ENCODE assay signal across 8 cellular contexts in the genomic region with DNA sequence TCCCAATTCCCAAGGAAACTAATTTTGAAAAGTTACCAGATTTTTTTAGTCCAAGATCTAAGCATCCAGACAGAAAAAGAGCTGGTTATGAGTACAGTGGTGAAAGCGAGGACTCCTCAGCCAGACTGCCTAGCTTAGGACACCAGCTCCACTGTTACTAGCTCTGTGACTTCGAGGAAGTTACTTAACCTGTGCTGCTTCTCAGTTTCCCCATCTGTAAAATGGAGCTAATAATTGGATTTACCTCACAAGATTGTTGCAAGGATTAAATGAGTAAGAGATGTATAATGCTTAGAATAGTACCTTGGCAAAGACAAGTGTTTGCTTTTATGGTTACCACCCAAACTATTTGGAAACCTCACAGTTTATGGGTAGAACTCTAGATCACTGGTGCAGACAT. TPM values are rescaled to one million over a fixed set of nuclear protein-coding genes. Genes with fewer than 3 reads are reported as not detected.
DNase-seq lines count a peak whose midpoint lies in the region; ATAC-seq, FAIRE-seq and TF ChIP-seq lines count a peak whose summit lies in the region.

No MANE protein-coding gene starts in this region.

- H3K4me3 ChIP-seq in SK-N-SH (ENCODE audit: low read depth in 2 of 2, low read length in 1 of 2) (peak overlapping the region; percentile 71 to 95), keratinocyte (ENCODE audit: control insufficient read depth in 2 of 3, extremely low read depth in 1 of 3, insufficient read depth in 2 of 3, low read depth in 1 of 3, low read length in 3 of 3) (peak overlapping the region; percentile 80 to 86 (median 82)), subcutaneous abdominal adipose tissue (ENCODE audit: low read depth in 1 of 5, low read length in 5 of 5) (peak overlapping the region; percentile 82 to 90 (median 87))

- FAIRE-seq in keratinocyte (lab: Jason Lieb, UNC), result no peak

- H3K9ac ChIP-seq in SK-N-SH (peak overlapping the region; percentile 83; the same call in 1 of the 2 replicates), keratinocyte (ENCODE audit: control insufficient read depth, extremely low read depth, insufficient read depth, low read length) (peak overlapping the region; percentile 88), subcutaneous abdominal adipose tissue (ENCODE audit: low read length in 5 of 5) (peak overlapping the region in 4 of 5 donors; percentile 72 to 90 (median 75))

- no peak for DNase-seq in SK-N-SH
- no peak for DNase-seq in activated T-helper 2 cell treated with anti-CD3 and anti-CD28 coated beads, Interferon-gamma antibody, Interleukin-2, Interleukin-4, amounts not matched to agents 10 μg/mL and 5 μg/mL and 100 μg/mL, durations not matched to agents 14 hours and 24 hours and 36 hours (ENCODE audit: low spot score)
- no peak for DNase-seq in keratinocyte (ENCODE audit: low read depth, low spot score)
- DNase-seq in NCI-H526 (lab: John Stamatoyannopoulos, UW), result no peak
- DNase-seq in NCI-H1105 treated with DMSO at 0.1 percent for 48 hours (lab: John Stamatoyannopoulos, UW), result no peak
- no peak for DNase-seq in putamen (ENCODE audit: low spot score)

- no peaks in the 10 kb centered on the region for H3K9me2 ChIP-seq in SK-N-SH

- H3K36me3 ChIP-seq in SK-N-SH (replicated peaks in 1 of 2; ENCODE audit: control insufficient read depth in 1 of 2, insufficient read depth in 2 of 2, low read length in 1 of 2) (no peaks in the 10 kb centered on the region), keratinocyte (ENCODE audit: control insufficient read depth in 2 of 2, extremely low read depth in 1 of 2, insufficient read depth in 2 of 2, low read length in 2 of 2) (peaks cover 0 to 4% of the 10 kb centered on the region in 2 experiments), subcutaneous abdominal adipose tissue (ENCODE audit: control insufficient read depth in 5 of 5, insufficient read depth in 5 of 5, low read length in 5 of 5) (no peaks in the 10 kb centered on the region)

- POLR2A ChIA-PET in SK-N-SH (lab: Yijun Ruan, JAX), result interaction anchor here (1.2 kb wide), 2 partner anchors 11 to 128 kb away, joined by 3 to 6 read pairs; no protein-coding TSS in a partner anchor

- H3K4me3 Mint-ChIP-seq in activated T-helper 2 cell treated with anti-CD3 and anti-CD28 coated beads, Interferon-gamma antibody, Interleukin-2, Interleukin-4, amounts not matched to agents 10 μg/mL and 5 μg/mL and 100 μg/mL, durations not matched to agents 14 hours and 24 hours and 36 hours (ENCODE audit: low read depth), result peak overlapping the region; percentile 89

- no peaks in the 10 kb centered on the region for H3K27me3 Mint-ChIP-seq in activated T-helper 2 cell treated with anti-CD3 and anti-CD28 coated beads, Interferon-gamma antibody, Interleukin-2, Interleukin-4, amounts not matched to agents 10 μg/mL and 5 μg/mL and 100 μg/mL, durations not matched to agents 14 hours and 24 hours and 36 hours (ENCODE audit: low read depth)

- peaks cover 11 to 16% of the 10 kb centered on the region in 2 experiments; a peak in 3 of 4 replicates for H3K4me1 ChIP-seq in SK-N-SH (ENCODE audit: control insufficient read depth in 1 of 2, insufficient read depth in 2 of 2, low read depth in 1 of 2, low read length in 1 of 2)
- peaks cover 11% of the 10 kb centered on the region for H3K4me1 ChIP-seq in keratinocyte (ENCODE audit: control insufficient read depth, extremely low read depth, insufficient read depth, low read length)
- H3K4me1 ChIP-seq in subcutaneous abdominal adipose tissue (ENCODE audit: control insufficient read depth in 5 of 5, insufficient read depth in 5 of 5, low read length in 5 of 5), result peaks cover 0 to 33% (median 27%) of the 10 kb centered on the region in 5 donors

- H3K4me2 ChIP-seq in SK-N-SH (peak overlapping the region; percentile 97), keratinocyte (ENCODE audit: control insufficient read depth, extremely low read depth, insufficient read depth, low read depth, low read length) (peak overlapping the region; percentile 78)

- TF ChIP-seq EP300 in SK-N-SH (IDR thresholded peaks at IDR 0.05; ENCODE audit: borderline replicate concordance in 1 of 2, low read depth in 1 of 2, low read length in 1 of 2), result no peak

- intact Hi-C loops in activated T-helper 2 cell treated with anti-CD3 and anti-CD28 coated beads, Interferon-gamma antibody, Interleukin-2, Interleukin-4, amounts not matched to agents 10 μg/mL and 5 μg/mL and 100 μg/mL, durations not matched to agents 14 hours and 24 hours and 36 hours (cut with micrococcal nuclease), result loop anchor here (1.0 to 5.0 kb wide), 4 partner anchors 11 to 469 kb away; a partner anchor contains a TSS

- no peaks in the 10 kb centered on the region for H3K9me1 ChIP-seq in keratinocyte (ENCODE audit: control insufficient read depth, extremely low read depth, insufficient read depth, low read length)

- peaks cover 61% of the 10 kb centered on the region for H3K4me1 Mint-ChIP-seq in activated T-helper 2 cell treated with anti-CD3 and anti-CD28 coated beads, Interferon-gamma antibody, Interleukin-2, Interleukin-4, amounts not matched to agents 10 μg/mL and 5 μg/mL and 100 μg/mL, durations not matched to agents 14 hours and 24 hours and 36 hours (ENCODE audit: low read depth)

- peaks cover 21% of the 10 kb centered on the region for H3F3A ChIP-seq in SK-N-SH (replicated peaks; ENCODE audit: insufficient read depth)

- WGBS in SK-N-SH (ENCODE audit: low lambda C conversion rate), result 54% methylated on average over 2 of the region's 2 CpGs

- H3K27me3 ChIP-seq in SK-N-SH (ENCODE audit: insufficient read depth), result no peaks in the 10 kb centered on the region
- no peaks in the 10 kb centered on the region for H3K27me3 ChIP-seq in keratinocyte (ENCODE audit: control insufficient read depth, extremely low read depth, insufficient read depth, low read length)
- H3K27me3 ChIP-seq in subcutaneous abdominal adipose tissue (ENCODE audit: control insufficient read depth in 5 of 5, insufficient read depth in 4 of 5, low read length in 5 of 5), result no peaks in the 10 kb centered on the region

- H2AFZ ChIP-seq in SK-N-SH (ENCODE audit: low read depth), result peak overlapping the region; percentile 97; the same call in 1 of the 2 replicates
- H2AFZ ChIP-seq in keratinocyte (ENCODE audit: control insufficient read depth, low read length), result no peak overlapping the region

- peaks cover under 1% of the 10 kb centered on the region for H3K9me3 Mint-ChIP-seq in activated T-helper 2 cell treated with anti-CD3 and anti-CD28 coated beads, Interferon-gamma antibody, Interleukin-2, Interleukin-4, amounts not matched to agents 10 μg/mL and 5 μg/mL and 100 μg/mL, durations not matched to agents 14 hours and 24 hours and 36 hours

- H4K20me1 ChIP-seq in SK-N-SH (ENCODE audit: insufficient read depth), result no peaks in the 10 kb centered on the region
- no peaks in the 10 kb centered on the region for H4K20me1 ChIP-seq in keratinocyte (ENCODE audit: control insufficient read depth, extremely low read depth, insufficient read depth, low read length)

- no peak for TF ChIP-seq CTCF in SK-N-SH (IDR thresholded peaks at IDR 0.05)
- TF ChIP-seq CTCF in keratinocyte (optimal IDR thresholded peaks at IDR 0.05 in 1 of 3, IDR thresholded peaks at IDR 0.05 in 1 of 3, conservative IDR thresholded peaks at IDR 0.05 in 1 of 3; ENCODE audit: extremely low read depth in 1 of 3, insufficient read depth in 2 of 3, low read length in 3 of 3), result no peak

- ATAC-seq in SK-N-SH treated with all-trans-retinoic acid at 6 μM for 48 hours, result no peak

- CTCF ChIA-PET in SK-N-SH (lab: Yijun Ruan, JAX), result interaction anchor here (0.5 to 2.3 kb wide), 5 partner anchors 9 to 544 kb away, joined by 3 to 16 read pairs (median 4); no protein-coding TSS in a partner anchor

- no peak for TF ChIP-seq RAD21 in SK-N-SH (IDR thresholded peaks at IDR 0.05; ENCODE audit: low read length)

- peak overlapping the region; percentile 85 for H3K27ac Mint-ChIP-seq in activated T-helper 2 cell treated with anti-CD3 and anti-CD28 coated beads, Interferon-gamma antibody, Interleukin-2, Interleukin-4, amounts not matched to agents 10 μg/mL and 5 μg/mL and 100 μg/mL, durations not matched to agents 14 hours and 24 hours and 36 hours

- peaks cover 25% of the 10 kb centered on the region for H3K36me3 Mint-ChIP-seq in activated T-helper 2 cell treated with anti-CD3 and anti-CD28 coated beads, Interferon-gamma antibody, Interleukin-2, Interleukin-4, amounts not matched to agents 10 μg/mL and 5 μg/mL and 100 μg/mL, durations not matched to agents 14 hours and 24 hours and 36 hours (ENCODE audit: low read depth)

- H3K27ac ChIP-seq in SK-N-SH (ENCODE audit: low read depth in 2 of 2, low read length in 1 of 2) (peak overlapping the region in 1 of 2 experiments; percentile 92; a peak in 1 of 4 replicates), keratinocyte (ENCODE audit: control insufficient read depth, insufficient read depth, low read length) (no peak overlapping the region), subcutaneous abdominal adipose tissue (ENCODE audit: low read depth, low read length) (no peak overlapping the region)

- H3K79me2 ChIP-seq in SK-N-SH (ENCODE audit: insufficient read depth), result 0 out of 2 replicates have a peak, but pooled peaks cover 4% of the 10 kb centered on the region
- peaks cover 15% of the 10 kb centered on the region for H3K79me2 ChIP-seq in keratinocyte (ENCODE audit: control insufficient read depth, insufficient read depth, low read length)

- dilution Hi-C loops in keratinocyte (cut with MboI; ENCODE audit: extremely low pct_ligation_motif_present, low sequenced_read_pairs), result no loop called here

- H3K9me3 ChIP-seq in SK-N-SH, result 0 out of 2 replicates have a peak, but pooled peaks cover under 1% of the 10 kb centered on the region
- H3K9me3 ChIP-seq in keratinocyte (ENCODE audit: control insufficient read depth, low read depth, low read length), result no peaks in the 10 kb centered on the region
- H3K9me3 ChIP-seq in subcutaneous abdominal adipose tissue (ENCODE audit: control insufficient read depth in 5 of 5, low read length in 5 of 5), result no peaks in the 10 kb centered on the region

RNA-seq across cellular contexts. Expression of a gene that starts 1.1 kb away (rescaled TPM):
- polyA plus RNA-seq in SK-N-SH (2012; rRNA removed) (20.3 and 21.0 TPM in 2 replicates), keratinocyte (20.2 to 31.2 TPM (median 31.0 TPM) in 3 replicates)
- polyA plus RNA-seq in SK-N-SH (2012; cell fraction: cytosol; rRNA removed), result 18.5 and 23.5 TPM in 2 replicates
- polyA plus RNA-seq in SK-N-SH (2012; cell fraction: nucleus; rRNA removed), result 7.4 and 18.2 TPM in 2 replicates
- 44.1 and 50.4 TPM in 2 replicates for total RNA-seq in activated T-helper 2 cell treated with anti-CD3 and anti-CD28 coated beads, Interferon-gamma antibody, Interleukin-2, Interleukin-4, amounts not matched to agents 10 μg/mL and 5 μg/mL and 100 μg/mL, durations not matched to agents 14 hours and 24 hours and 36 hours
- polyA plus RNA-seq in keratinocyte (2011; ENCODE audit: low read depth), result 30.8 TPM
- polyA plus RNA-seq in keratinocyte (2011; cell fraction: cytosol; rRNA removed), result 17.0 and 20.0 TPM in 2 replicates
- polyA plus RNA-seq in keratinocyte (2011; cell fraction: nucleus; rRNA removed), result 14.4 and 15.9 TPM in 2 replicates
- polyA plus RNA-seq in keratinocyte (2012; ENCODE audit: low replicate concordance), result 13.6 and 26.0 TPM in 2 replicates
- 11.7 to 29.8 TPM (median 13.9 TPM) in 3 replicates for polyA minus RNA-seq in keratinocyte
- polyA minus RNA-seq in keratinocyte (2011; cell fraction: cytosol; rRNA and poly(A)+ RNA removed), result 22.8 TPM
- 15.0 and 17.8 TPM in 2 replicates for polyA minus RNA-seq in keratinocyte (2011; cell fraction: nucleus; rRNA and poly(A)+ RNA removed)

RNA-seq across cellular contexts. Expression of a gene that starts 24.1 kb away (rescaled TPM):
- polyA plus RNA-seq in SK-N-SH (2012; rRNA removed) (4.5 and 5.1 TPM in 2 replicates), keratinocyte (0.01 TPM in 1 of 3 replicates, not detected in the others)
- polyA plus RNA-seq in SK-N-SH (2012; cell fraction: cytosol; rRNA removed), result 4.7 and 5.5 TPM in 2 replicates
- 3.6 and 4.3 TPM in 2 replicates for polyA plus RNA-seq in SK-N-SH (2012; cell fraction: nucleus; rRNA removed)
- total RNA-seq in activated T-helper 2 cell treated with anti-CD3 and anti-CD28 coated beads, Interferon-gamma antibody, Interleukin-2, Interleukin-4, amounts not matched to agents 10 μg/mL and 5 μg/mL and 100 μg/mL, durations not matched to agents 14 hours and 24 hours and 36 hours, result not detected in 2 replicates
- not detected for polyA plus RNA-seq in keratinocyte (2011; ENCODE audit: low read depth)
- not detected in 2 replicates for polyA plus RNA-seq in keratinocyte (2011; cell fraction: cytosol; rRNA removed)
- not detected in 2 replicates for polyA plus RNA-seq in keratinocyte (2011; cell fraction: nucleus; rRNA removed)
- polyA plus RNA-seq in keratinocyte (2012; ENCODE audit: low replicate concordance), result 0.08 TPM in 1 of 2 replicates, not detected in the other
- polyA minus RNA-seq in keratinocyte, result 1.3 TPM in 1 of 3 replicates, not detected in the others
- polyA minus RNA-seq in keratinocyte (2011; cell fraction: cytosol; rRNA and poly(A)+ RNA removed), result not detected
- not detected in 2 replicates for polyA minus RNA-seq in keratinocyte (2011; cell fraction: nucleus; rRNA and poly(A)+ RNA removed)

RNA-seq across cellular contexts. Expression of a gene that starts 41.1 kb away (rescaled TPM):
- polyA plus RNA-seq in SK-N-SH (2012; rRNA removed), result under 0.01 and 0.02 TPM in 2 replicates
- under 0.01 and 0.01 TPM in 2 replicates for polyA plus RNA-seq in SK-N-SH (2012; cell fraction: cytosol; rRNA removed)
- polyA plus RNA-seq in SK-N-SH (2012; cell fraction: nucleus; rRNA removed), result under 0.01 and 0.01 TPM in 2 replicates
- total RNA-seq in activated T-helper 2 cell treated with anti-CD3 and anti-CD28 coated beads, Interferon-gamma antibody, Interleukin-2, Interleukin-4, amounts not matched to agents 10 μg/mL and 5 μg/mL and 100 μg/mL, durations not matched to agents 14 hours and 24 hours and 36 hours, result 0.02 and 0.05 TPM in 2 replicates
- 1.9 to 2.4 TPM (median 2.4 TPM) in 3 replicates for polyA plus RNA-seq in keratinocyte
- 0.52 TPM for polyA plus RNA-seq in keratinocyte (2011; ENCODE audit: low read depth)
- polyA plus RNA-seq in keratinocyte (2011; cell fraction: cytosol; rRNA removed), result 0.87 and 1.8 TPM in 2 replicates
- polyA plus RNA-seq in keratinocyte (2011; cell fraction: nucleus; rRNA removed), result 2.5 and 3.5 TPM in 2 replicates
- 0.72 and 1.2 TPM in 2 replicates for polyA plus RNA-seq in keratinocyte (2012; ENCODE audit: low replicate concordance)
- polyA minus RNA-seq in keratinocyte, result 3.8 to 8.4 TPM (median 8.0 TPM) in 3 replicates
- polyA minus RNA-seq in keratinocyte (2011; cell fraction: cytosol; rRNA and poly(A)+ RNA removed), result 4.4 TPM
- polyA minus RNA-seq in keratinocyte (2011; cell fraction: nucleus; rRNA and poly(A)+ RNA removed), result 9.5 and 15.5 TPM in 2 replicates
